ENCODE assay signal across 22 cellular contexts in the genomic region with DNA sequence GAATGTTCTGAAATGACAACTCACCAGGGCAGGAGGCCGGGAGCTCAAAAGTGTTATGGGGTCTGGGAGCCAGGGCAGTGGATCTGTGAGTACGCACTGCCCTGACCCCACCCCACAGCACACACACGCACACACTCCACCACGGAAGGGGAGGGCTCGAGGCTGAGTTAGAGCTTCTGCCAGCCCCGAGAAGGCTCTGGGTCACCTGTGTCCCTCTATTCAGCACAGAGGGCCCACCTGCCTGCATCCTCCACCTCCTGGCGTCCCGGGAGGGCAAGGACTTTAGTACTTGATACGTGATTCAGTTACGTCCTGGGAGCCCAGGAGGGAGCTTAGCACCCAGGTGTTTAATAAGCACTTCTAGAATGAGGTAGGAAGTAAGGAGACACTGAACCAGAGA.
DNase-seq lines count a peak whose midpoint lies in the region; ATAC-seq, FAIRE-seq and TF ChIP-seq lines count a peak whose summit lies in the region.
"Had no signal": no experiment of that assay in that cellular context is flagged by ENCODE, and none has a peak within 500 bp of the region (broad histone marks: within the 10 kb centered on the region; RNA-seq: fewer than 3 reads in every experiment).

No MANE protein-coding gene starts in this region.

- intact Hi-C loops in Panc1 (cut with micrococcal nuclease; ENCODE audit: unreplicated experiment) = no loop called here
- intact Hi-C loops in body of pancreas (cut with DNase I) = no loop called here

- ATAC-seq in Panc1 (no peak), body of pancreas (no peak), foreskin keratinocyte (no peak), GM18861 (IDR thresholded peaks at IDR 0.05; ENCODE audit: unreplicated experiment) (no peak), GM21390 (IDR thresholded peaks at IDR 0.05; ENCODE audit: unreplicated experiment) (no peak)
- ATAC-seq: SK-N-SH treated with all-trans-retinoic acid at 6 μM for 48 hours had no signal

- H3K27me3 Mint-ChIP-seq in chondrocyte (ENCODE audit: low read depth) = peaks cover 21% of the 10 kb centered on the region

- no peak overlapping the region for H2AK5ac ChIP-seq in mesenchymal stem cell (ENCODE audit: low read length, severe bottlenecking)

- peak overlapping the region in 1 of 2 experiments; percentile 3 for H2BK12ac ChIP-seq in mesenchymal stem cell (ENCODE audit: low read length in 2 of 2)

- DNase-seq in Panc1 (ENCODE audit: low read depth, low spot score) = no peak
- DNase-seq in body of pancreas = no peak
- no peak for DNase-seq in mesenchymal stem cell
- DNase-seq in small intestine = peak; percentile 78
- no peak for DNase-seq in foreskin keratinocyte
- DNase-seq in chondrocyte (ENCODE audit: low spot score) = no peak
- DNase-seq: CD4-positive, CD25-positive, alpha-beta regulatory T cell; DMS79; KG1; NCI-H1092 treated with DMSO at 0.1 percent for 48 hours; NCI-H1436 treated with DMSO at 0.1 percent for 48 hours; NCI-H1930; NCI-H2171; NCI-H345; NCI-H524; NCI-H774; NK-92 treated with Interleukin-12 subunit alpha and Interleukin-12 subunit beta, amount 100 ng/mL, for 24 hours had no signal

- peak overlapping the region in 1 of 2 experiments; percentile 11 for H3K14ac ChIP-seq in mesenchymal stem cell (ENCODE audit: low read length in 2 of 2)

- H2BK15ac ChIP-seq in mesenchymal stem cell (ENCODE audit: low read depth, poor library complexity, severe bottlenecking) = no peak overlapping the region

- BruUV-seq in Panc1 (replicated peaks; lab: Mats Ljungman, UMichigan) = no TSS peak

- WGBS in body of pancreas, 2 donors = 79 to 83% methylated on average over 8 to 10 of the region's 10 CpGs
- 82% methylated on average over 10 of the region's 10 CpGs for WGBS in mesenchymal stem cell
- 13 to 58% (median 43%) methylated on average over 10 of the region's 10 CpGs for WGBS in small intestine, 3 donors

- peak overlapping the region in 1 of 2 experiments; percentile 58 for H3K18ac ChIP-seq in mesenchymal stem cell (ENCODE audit: low read depth in 1 of 2, low read length in 2 of 2)

- no peak overlapping the region for H3K27ac Mint-ChIP-seq in chondrocyte (ENCODE audit: unreplicated experiment)
- H3K27ac Mint-ChIP-seq: CD4-positive, CD25-positive, alpha-beta regulatory T cell had no signal

- no peak overlapping the region for H3K9ac ChIP-seq in mesenchymal stem cell (ENCODE audit: low read length)

- H3K79me1 ChIP-seq in mesenchymal stem cell (replicated peaks; ENCODE audit: low read length, poor library complexity, severe bottlenecking) = no peaks in the 10 kb centered on the region

- H3K9me3 Mint-ChIP-seq in chondrocyte (ENCODE audit: low read depth) = no peaks in the 10 kb centered on the region

- TF ChIP-seq POLR2A in body of pancreas (IDR thresholded peaks at IDR 0.05) = no peak

- H2BK5ac ChIP-seq in mesenchymal stem cell (ENCODE audit: low read depth, low read length, poor library complexity, severe bottlenecking) = no peak overlapping the region

- H3K4me2 ChIP-seq in mesenchymal stem cell (ENCODE audit: low read length, poor library complexity, severe bottlenecking) = no peak overlapping the region

- FAIRE-seq in small intestine (lab: Jason Lieb, UNC) = no peak
- FAIRE-seq: H54 had no signal

- no peak overlapping the region for H2AFZ ChIP-seq in mesenchymal stem cell (ENCODE audit: low read depth, low read length)

- no peak overlapping the region for H3K4ac ChIP-seq in mesenchymal stem cell (ENCODE audit: low read depth in 1 of 2, low read length in 2 of 2)

- H3K4me1 ChIP-seq in Panc1 (ENCODE audit: control insufficient read depth, insufficient read depth, low read length) = peaks cover 45% of the 10 kb centered on the region
- H3K4me1 ChIP-seq in body of pancreas = peaks cover 49% of the 10 kb centered on the region
- no peaks in the 10 kb centered on the region for H3K4me1 ChIP-seq in mesenchymal stem cell (ENCODE audit: control insufficient read depth, insufficient read depth, low read depth, low read length)
- peaks cover 2 to 13% of the 10 kb centered on the region in 2 donors for H3K4me1 ChIP-seq in small intestine (ENCODE audit: control insufficient read depth in 2 of 2, insufficient read depth in 1 of 2, low read depth in 1 of 2, low read length in 1 of 2)
- H3K4me1 ChIP-seq in foreskin keratinocyte = no peaks in the 10 kb centered on the region

- no peaks in the 10 kb centered on the region for H3K4me1 Mint-ChIP-seq in chondrocyte (ENCODE audit: low read depth)
- H3K4me1 Mint-ChIP-seq: CD4-positive, CD25-positive, alpha-beta regulatory T cell had no signal

- CTCF ChIA-PET in Panc1 (lab: Charles Lee) = interaction anchor here (1.8 kb wide), 1 partner anchor 35 kb away, joined by 16 read pairs; no protein-coding TSS in a partner anchor

- H3K36me3 ChIP-seq in Panc1 (ENCODE audit: control insufficient read depth, insufficient read depth, low read length) = no peaks in the 10 kb centered on the region
- no peaks in the 10 kb centered on the region for H3K36me3 ChIP-seq in body of pancreas (replicated peaks in 1 of 2; ENCODE audit: insufficient read depth in 1 of 2, low read depth in 2 of 2)
- H3K36me3 ChIP-seq in mesenchymal stem cell (ENCODE audit: control insufficient read depth in 1 of 2, insufficient read depth in 2 of 2, low read depth in 1 of 2, low read length in 2 of 2) = no peaks in the 10 kb centered on the region
- no peaks in the 10 kb centered on the region for H3K36me3 ChIP-seq in small intestine (ENCODE audit: control insufficient read depth in 2 of 2, insufficient read depth in 2 of 2, low read length in 2 of 2)

- H3K27ac ChIP-seq in Panc1 (ENCODE audit: low read length) (peak overlapping the region; percentile 94), body of pancreas (peak overlapping the region; percentile 91 to 95 (median 94)), mesenchymal stem cell (ENCODE audit: low read length, poor library complexity, severe bottlenecking) (no peak overlapping the region), small intestine (ENCODE audit: low read depth in 1 of 2, low read length in 1 of 2) (peak overlapping the region; percentile 87 to 95), foreskin keratinocyte (no peak overlapping the region)
- H3K27ac ChIP-seq: HL-60 had no signal

- H3K4me3 ChIP-seq in Panc1 (ENCODE audit: low read depth in 2 of 2, low read length in 2 of 2) (no peak overlapping the region), body of pancreas (no peak overlapping the region), mesenchymal stem cell (ENCODE audit: insufficient read depth in 1 of 2, low read depth in 1 of 2, low read length in 2 of 2) (no peak overlapping the region), small intestine (ENCODE audit: low read depth in 1 of 2, low read length in 2 of 2) (no peak overlapping the region)

- H3K9me3 ChIP-seq in Panc1 (ENCODE audit: control insufficient read depth, insufficient read depth, low read depth, low read length) (no peaks in the 10 kb centered on the region), body of pancreas (no peaks in the 10 kb centered on the region), mesenchymal stem cell (ENCODE audit: control insufficient read depth, low read length) (no peaks in the 10 kb centered on the region), small intestine (ENCODE audit: control insufficient read depth, low read depth) (no peaks in the 10 kb centered on the region)

- H4K8ac ChIP-seq in mesenchymal stem cell (ENCODE audit: low read length) = no peak overlapping the region

- in situ Hi-C loops in Panc1 (cut with HindIII; ENCODE audit: low pct_unique_long_range_greater_than_20kb, low sequenced_read_pairs) = no loop called here

- POLR2A ChIA-PET in Panc1 (lab: Charles Lee) = no interaction called here

- H3K23ac ChIP-seq in mesenchymal stem cell (ENCODE audit: low read length in 2 of 2) = no peak overlapping the region

- H4K91ac ChIP-seq in mesenchymal stem cell (ENCODE audit: low read length) = peak overlapping the region; percentile 66

- H3K27me3 ChIP-seq in Panc1 (ENCODE audit: control insufficient read depth, insufficient read depth, low read length) (no peaks in the 10 kb centered on the region), body of pancreas (no peaks in the 10 kb centered on the region), mesenchymal stem cell (ENCODE audit: control insufficient read depth in 1 of 2, insufficient read depth in 1 of 2, low read length in 2 of 2) (peaks cover 33 to 52% of the 10 kb centered on the region in 2 experiments), small intestine (ENCODE audit: control insufficient read depth in 2 of 2, insufficient read depth in 2 of 2, low read length in 2 of 2) (no peaks in the 10 kb centered on the region), foreskin keratinocyte (peaks cover 11% of the 10 kb centered on the region)

- no peak for TF ChIP-seq CTCF in Panc1 (IDR thresholded peaks at IDR 0.05)
- no peak for TF ChIP-seq CTCF in body of pancreas (IDR thresholded peaks at IDR 0.05)
- TF ChIP-seq CTCF in foreskin keratinocyte (conservative IDR thresholded peaks at IDR 0.05) = no peak
- no peak for TF ChIP-seq CTCF in chondrocyte (IDR thresholded peaks at IDR 0.05)

- no peaks in the 10 kb centered on the region for H3K36me3 Mint-ChIP-seq in chondrocyte (ENCODE audit: low read depth)
- H3K36me3 Mint-ChIP-seq: CD4-positive, CD25-positive, alpha-beta regulatory T cell had no signal

- H3K4me3 Mint-ChIP-seq in chondrocyte (ENCODE audit: unreplicated experiment) = no peak overlapping the region
- H3K4me3 Mint-ChIP-seq: CD4-positive, CD25-positive, alpha-beta regulatory T cell had no signal

- no peak overlapping the region for H2BK120ac ChIP-seq in mesenchymal stem cell (ENCODE audit: low read depth, low read length)

Comparison
In these comparisons a context has a peak if more than half of its experiments do, and no peak if none do; other contexts are left out.
1. H3K27ac ChIP-seq: peak in Panc1 (single experiment), body of pancreas (4 of 4) and small intestine (2 of 2); none in mesenchymal stem cell (single experiment) and foreskin keratinocyte (single experiment).